ENCODE assay signal across 25 cellular contexts in genomic region chr2:126849991-126850535, GRCh38. TPM values are rescaled to one million over a fixed set of nuclear protein-coding genes. Genes with fewer than 3 reads are reported as not detected.
"Had no signal": no experiment of that assay in that cellular context is flagged by ENCODE, and none has a peak within 500 bp of the region (broad histone marks: within the 10 kb centered on the region; RNA-seq: fewer than 3 reads in every experiment).

No MANE protein-coding gene starts in this region.

- H3K4me1 ChIP-seq: Peyer's patch, SJCRH30 had no signal

- ATAC-seq: activated CD8-positive, alpha-beta memory T cell treated with anti-CD3 and anti-CD28 coated beads, Interleukin-2, amount 10 ng/mL, durations not matched to agents 7 days and 5 days; activated CD8-positive, alpha-beta T cell treated with anti-CD3 and anti-CD28 coated beads, Interleukin-2, amount 10 ng/mL, durations not matched to agents 7 days and 5 days; activated T-cell treated with anti-CD3 and anti-CD28 coated beads, Interleukin-2, amount 50 U/mL, for 4 hours had no signal

- H3K27me3 ChIP-seq: Peyer's patch had no signal

- DNase-seq: activated CD4-positive, alpha-beta T cell treated with anti-CD3 and anti-CD28 coated beads for 4 hours; activated CD4-positive, alpha-beta T cell treated with anti-CD3 and anti-CD28 coated beads, Interleukin-2, amount 50 U/mL, for 4 hours; activated CD8-positive, alpha-beta memory T cell treated with anti-CD3 and anti-CD28 coated beads, Interleukin-2, amount 10 ng/mL, durations not matched to agents 7 days and 5 days; activated CD8-positive, alpha-beta T cell treated with anti-CD3 and anti-CD28 coated beads, Interleukin-2, amount 10 ng/mL, durations not matched to agents 7 days and 5 days; activated gamma-delta T cell; activated naive CD4-positive, alpha-beta T cell treated with anti-CD3 and anti-CD28 coated beads, Interleukin-2, amount 10 ng/mL, durations not matched to agents 7 days and 5 days; activated naive CD8-positive, alpha-beta T cell treated with anti-CD3 and anti-CD28 coated beads for 36 hours; activated T-cell treated with anti-CD3 and anti-CD28 coated beads, Interleukin-2, amount 50 U/mL, for 4 hours; Karpas-422; MM.1S; NCI-H1105; NCI-H1436 treated with DMSO at 0.1 percent for 48 hours; NCI-H187; NCI-H446; NCI-H524; Peyer's patch; Right ventricle myocardium superior; SJCRH30; SK-N-SH; T-helper 1 cell; WERI-Rb-1 had no signal

- H3K36me3 ChIP-seq: Peyer's patch, SJCRH30, WERI-Rb-1 had no signal

- H3K9me3 ChIP-seq: Peyer's patch, SJCRH30, SK-N-SH had no signal

- H3K27ac ChIP-seq: Peyer's patch, RWPE1, SJCRH30, WERI-Rb-1 had no signal

- H3K4me3 ChIP-seq: Peyer's patch, SJCRH30 had no signal

- H3K27ac Mint-ChIP-seq: activated CD8-positive, alpha-beta memory T cell treated with anti-CD3 and anti-CD28 coated beads, Interleukin-2, amount 10 ng/mL, durations not matched to agents 7 days and 5 days; activated CD8-positive, alpha-beta T cell treated with anti-CD3 and anti-CD28 coated beads, Interleukin-2, amount 10 ng/mL, durations not matched to agents 7 days and 5 days; activated naive CD4-positive, alpha-beta T cell treated with anti-CD3 and anti-CD28 coated beads, Interleukin-2, amount 10 ng/mL, durations not matched to agents 7 days and 5 days; activated naive CD8-positive, alpha-beta T cell treated with anti-CD3 and anti-CD28 coated beads for 36 hours had no signal

- H3K9me3 Mint-ChIP-seq: activated naive CD4-positive, alpha-beta T cell treated with anti-CD3 and anti-CD28 coated beads, Interleukin-2, amount 10 ng/mL, durations not matched to agents 7 days and 5 days; activated naive CD8-positive, alpha-beta T cell treated with anti-CD3 and anti-CD28 coated beads for 36 hours; activated T-cell treated with anti-CD3 and anti-CD28 coated beads, Interleukin-2, amount 50 U/mL, for 4 hours had no signal

- H3K4me3 Mint-ChIP-seq: activated CD8-positive, alpha-beta memory T cell treated with anti-CD3 and anti-CD28 coated beads, Interleukin-2, amount 10 ng/mL, durations not matched to agents 7 days and 5 days; activated CD8-positive, alpha-beta T cell treated with anti-CD3 and anti-CD28 coated beads, Interleukin-2, amount 10 ng/mL, durations not matched to agents 7 days and 5 days; activated naive CD4-positive, alpha-beta T cell treated with anti-CD3 and anti-CD28 coated beads, Interleukin-2, amount 10 ng/mL, durations not matched to agents 7 days and 5 days; activated naive CD8-positive, alpha-beta T cell treated with anti-CD3 and anti-CD28 coated beads for 36 hours; activated T-cell treated with anti-CD3 and anti-CD28 coated beads, Interleukin-2, amount 50 U/mL, for 4 hours had no signal

- H3K4me1 Mint-ChIP-seq: activated CD8-positive, alpha-beta memory T cell treated with anti-CD3 and anti-CD28 coated beads, Interleukin-2, amount 10 ng/mL, durations not matched to agents 7 days and 5 days; activated naive CD4-positive, alpha-beta T cell treated with anti-CD3 and anti-CD28 coated beads, Interleukin-2, amount 10 ng/mL, durations not matched to agents 7 days and 5 days; activated naive CD8-positive, alpha-beta T cell treated with anti-CD3 and anti-CD28 coated beads for 36 hours had no signal

- H3K27me3 Mint-ChIP-seq: activated naive CD8-positive, alpha-beta T cell treated with anti-CD3 and anti-CD28 coated beads for 36 hours had no signal

- H3K36me3 Mint-ChIP-seq: activated CD8-positive, alpha-beta memory T cell treated with anti-CD3 and anti-CD28 coated beads, Interleukin-2, amount 10 ng/mL, durations not matched to agents 7 days and 5 days; activated naive CD4-positive, alpha-beta T cell treated with anti-CD3 and anti-CD28 coated beads, Interleukin-2, amount 10 ng/mL, durations not matched to agents 7 days and 5 days; activated naive CD8-positive, alpha-beta T cell treated with anti-CD3 and anti-CD28 coated beads for 36 hours had no signal

RNA-seq across cellular contexts. Expression of gene TEX51, which starts 48.6 kb away (rescaled TPM):
- total RNA-seq: activated CD8-positive, alpha-beta memory T cell treated with anti-CD3 and anti-CD28 coated beads, Interleukin-2, amount 10 ng/mL, durations not matched to agents 7 days and 5 days; activated CD8-positive, alpha-beta T cell treated with anti-CD3 and anti-CD28 coated beads, Interleukin-2, amount 10 ng/mL, durations not matched to agents 7 days and 5 days; activated naive CD8-positive, alpha-beta T cell treated with anti-CD3 and anti-CD28 coated beads for 36 hours; activated T-cell treated with anti-CD3 and anti-CD28 coated beads, Interleukin-2, amount 50 U/mL, for 4 hours; cardiac septum; Peyer's patch; Right ventricle myocardium superior; SJCRH30; T-helper 2 cell treated with Interferon-gamma antibody and Interleukin-4, amounts not matched to agents 100 ng/mL and 5 ng/mL, for 36 hours had no signal
- polyA plus RNA-seq: adipose tissue, SK-N-SH had no signal
